4 cellular contexts compared by ENCODE assay signal in the genomic region with DNA sequence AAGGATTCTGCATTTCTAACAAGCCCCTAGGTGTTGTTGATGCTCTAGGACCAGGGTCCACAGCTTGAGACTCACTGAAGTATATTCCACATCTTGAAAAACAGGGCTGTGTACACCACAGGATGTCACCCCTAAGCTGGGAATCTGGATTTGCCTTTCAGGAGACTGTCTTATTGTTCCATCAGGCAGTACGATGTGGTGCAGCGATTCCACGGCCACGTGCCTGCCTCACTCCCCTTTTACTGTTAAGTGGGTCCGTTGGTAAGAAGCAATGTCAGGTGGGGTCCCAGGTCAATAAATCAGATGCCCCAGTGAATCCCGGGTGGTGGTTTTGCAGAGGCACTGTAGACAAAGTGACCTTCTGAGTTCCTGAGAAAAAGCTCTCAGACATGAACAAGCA.
"Had no signal": no experiment of that assay in that cellular context is flagged by ENCODE, and none has a peak within 500 bp of the region (broad histone marks: within the 10 kb centered on the region; RNA-seq: fewer than 3 reads in every experiment).

No MANE protein-coding gene starts in this region.

- H3K4me3 Mint-ChIP-seq: GM23338, H9 had no signal

- H2AFZ ChIP-seq: GM23338 had no signal

- H3K4me3 ChIP-seq: GM23338 had no signal

- H3K4me1 Mint-ChIP-seq: GM23338 had no signal

- ATAC-seq: GM23338 had no signal

- H3K27ac Mint-ChIP-seq: GM23338, H9 had no signal

- H3K4me2 ChIP-seq: GM23338 had no signal

- DNase-seq: H9, HCEC 1CT, IMR-90 had no signal
